ENCODE assay signal across 8 cellular contexts in genomic region chr7:21352540-21353387, GRCh38.
DNase-seq lines count a peak whose midpoint lies in the region; ATAC-seq and TF ChIP-seq lines count a peak whose summit lies in the region.

No MANE protein-coding gene starts in this region.

- peak; percentile 80 for ATAC-seq in GM21529 (IDR thresholded peaks at IDR 0.05; ENCODE audit: unreplicated experiment)

- peaks cover 6% of the 10 kb centered on the region for H3K27me3 Mint-ChIP-seq in chondrocyte (ENCODE audit: low read depth)

- no peaks in the 10 kb centered on the region for H3K4me1 Mint-ChIP-seq in chondrocyte (ENCODE audit: low read depth)

- no peaks in the 10 kb centered on the region for H3K36me3 Mint-ChIP-seq in chondrocyte (ENCODE audit: low read depth)

- in situ Hi-C loops in GM13977 (cut with MboI; ENCODE audit: low pct_unique_long_range_greater_than_20kb, low sequenced_read_pairs, unreplicated experiment) = no loop called here
- in situ Hi-C loops in KBM-7 (cut with MboI; ENCODE audit: low pct_unique_long_range_greater_than_20kb, low sequenced_read_pairs) = no loop called here

- DNase-seq in GM13977 (ENCODE audit: low spot score) = peak; percentile 53
- peak; percentile 83 for DNase-seq in KBM-7
- peak; percentile 41 for DNase-seq in central memory CD4-positive, alpha-beta T cell
- no peak for DNase-seq in chondrocyte (ENCODE audit: low spot score)
- no peak for DNase-seq in DMS114 treated with DMSO at 0.1 percent for 48 hours (lab: John Stamatoyannopoulos, UW; ENCODE audit: unreplicated experiment)
- DNase-seq in ureter (ENCODE audit: low spot score) = no peak
- no peak for DNase-seq in caudate nucleus (lab: John Stamatoyannopoulos, UW)

- no peaks in the 10 kb centered on the region for H3K9me3 Mint-ChIP-seq in chondrocyte (ENCODE audit: low read depth)

- H3K27ac Mint-ChIP-seq in chondrocyte (ENCODE audit: unreplicated experiment) = no peak overlapping the region

- TF ChIP-seq CTCF in GM13977 (IDR thresholded peaks at IDR 0.05; ENCODE audit: extremely low read depth, insufficient read depth, missing control alignments) (no peak), chondrocyte (IDR thresholded peaks at IDR 0.05) (no peak)

- no peak overlapping the region for H3K4me3 Mint-ChIP-seq in chondrocyte (ENCODE audit: unreplicated experiment)

- no peak overlapping the region for H3K27ac ChIP-seq in caudate nucleus (ENCODE audit: low read depth, low read length)

Comparison
In these comparisons a context has a peak if more than half of its experiments do, and no peak if none do; other contexts are left out.
1. DNase-seq: peak in GM13977 (single experiment), KBM-7 (single experiment) and central memory CD4-positive, alpha-beta T cell (single experiment); none in chondrocyte (single experiment), DMS114 treated with DMSO at 0.1 percent for 48 hours (single experiment), ureter (single experiment) and caudate nucleus (0 of 61).